ENCODE assay signal across 35 cellular contexts in the genomic region with DNA sequence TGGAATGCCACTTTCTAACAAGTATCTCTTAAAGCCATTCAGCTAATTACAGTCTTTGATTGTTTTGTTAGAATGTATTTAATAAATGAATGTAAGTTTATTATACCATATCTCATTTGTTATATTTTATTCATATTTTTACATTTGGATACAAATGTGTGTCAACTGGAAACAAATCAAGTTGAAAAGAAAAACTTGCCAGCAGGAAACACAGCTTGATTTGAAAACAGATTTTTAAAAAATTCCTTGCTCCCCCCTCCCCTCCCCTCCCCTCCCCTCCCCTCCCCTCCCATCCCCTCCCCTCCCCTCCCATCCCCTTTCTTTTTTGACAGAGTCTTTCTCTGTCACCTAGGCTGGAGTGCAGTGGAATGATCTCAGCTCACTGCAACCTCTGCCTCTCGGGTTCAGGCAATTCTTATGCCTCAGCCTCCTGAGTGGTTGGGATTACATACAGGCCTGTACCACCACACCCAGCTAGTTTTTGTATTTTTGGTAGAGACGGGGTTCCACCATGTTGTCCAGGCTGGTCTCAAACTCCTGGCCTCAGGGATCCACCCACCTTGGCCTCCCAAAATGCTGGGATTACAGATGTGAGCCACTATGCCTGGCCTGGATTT.
"Had no signal": no experiment of that assay in that cellular context is flagged by ENCODE, and none has a peak within 500 bp of the region (broad histone marks: within the 10 kb centered on the region; RNA-seq: fewer than 3 reads in every experiment).

No MANE protein-coding gene starts in this region.

- H3K36me3 ChIP-seq: MG63 had no signal

- H3K9me3 ChIP-seq: MG63 had no signal

- DNase-seq: Karpas-422, Kasumi-1, MG63, MM.1S, MV-4-11, NCI-H1048, NCI-H1092 treated with DMSO at 0.1 percent for 48 hours, NCI-H1105, NCI-H1105 treated with DMSO at 0.1 percent for 48 hours, NCI-H1417, NCI-H1417 treated with DMSO at 0.1 percent for 48 hours, NCI-H1436, NCI-H1436 treated with DMSO at 0.1 percent for 48 hours, NCI-H146, NCI-H1694, NCI-H1694 treated with DMSO at 0.1 percent for 48 hours, NCI-H187, NCI-H187 treated with DMSO at 0.1 percent for 48 hours, NCI-H1930, NCI-H2029, NCI-H2029 treated with DMSO at 0.1 percent for 48 hours, NCI-H2081, NCI-H2081 treated with DMSO at 0.1 percent for 48 hours, NCI-H2107, NCI-H2171, NCI-H2171 treated with DMSO at 0.1 percent for 48 hours, NCI-H2227 treated with DMSO at 0.1 percent for 48 hours, NCI-H226, NCI-H345, NCI-H446, NCI-H446 treated with DMSO at 0.1 percent for 48 hours, NCI-H510A, NCI-H510A treated with DMSO at 0.1 percent for 48 hours, NCI-H524, NCI-H524 treated with DMSO at 0.1 percent for 48 hours had no signal

- H3K4me3 ChIP-seq: MG63 had no signal

- H3K27me3 ChIP-seq: MG63 had no signal
